In genomic region chr13:111093634-111094033, GRCh38 we compare ENCODE assay signal across 32 cellular contexts.
"Had no signal": no experiment of that assay in that cellular context is flagged by ENCODE, and none has a peak within 500 bp of the region (broad histone marks: within the 10 kb centered on the region; RNA-seq: fewer than 3 reads in every experiment).

No MANE protein-coding gene starts in this region.

- H3K4me1 ChIP-seq: Peyer's patch had no signal

- H3K36me3 ChIP-seq: MG63, Peyer's patch had no signal

- DNase-seq: activated CD4-positive, alpha-beta memory T cell treated with anti-CD3 and anti-CD28 coated beads for 36 hours; activated CD4-positive, alpha-beta T cell treated with anti-CD3 and anti-CD28 coated beads for 36 hours; activated CD4-positive, alpha-beta T cell treated with anti-CD3 and anti-CD28 coated beads, Interleukin-2, amount 10 ng/mL, durations not matched to agents 7 days and 5 days; activated CD8-positive, alpha-beta memory T cell treated with anti-CD3 and anti-CD28 coated beads for 24 hours; activated CD8-positive, alpha-beta memory T cell treated with anti-CD3 and anti-CD28 coated beads, Interleukin-2, amount 10 ng/mL, durations not matched to agents 7 days and 5 days; activated CD8-positive, alpha-beta memory T cell treated with anti-CD3 and anti-CD28 coated beads, Interleukin-2, amount 50 U/mL, for 48 hours; activated effector memory CD4-positive, alpha-beta T cell treated with Interleukin-2 at 50 U/mL for 16 hours; activated naive CD4-positive, alpha-beta T cell treated with anti-CD3 and anti-CD28 coated beads, Interleukin-2, amount 10 ng/mL, durations not matched to agents 7 days and 5 days; activated naive CD8-positive, alpha-beta T cell treated with anti-CD3 and anti-CD28 coated beads, Interleukin-2, amount 50 U/mL, for 24 hours; activated T-cell treated with anti-CD3 and anti-CD28 coated beads, Interleukin-2, amount 50 U/mL, for 48 hours; anterior cingulate cortex; central memory CD4-positive, alpha-beta T cell; Kasumi-1; KG1; MG63; NCI-H1048; NCI-H1105 treated with DMSO at 0.1 percent for 48 hours; NCI-H1436 treated with DMSO at 0.1 percent for 48 hours; NCI-H1694 treated with DMSO at 0.1 percent for 48 hours; NCI-H2029; NCI-H345; NCI-H524 treated with DMSO at 0.1 percent for 48 hours; Peyer's patch; SIG-M5; SW 1271; T-helper 1 cell; T-helper 2 cell; T-helper 9 cell had no signal

- H3K27me3 ChIP-seq: Peyer's patch had no signal

- H3K27ac ChIP-seq: Peyer's patch, RWPE1 had no signal

- H3K9me3 ChIP-seq: MG63, Peyer's patch had no signal

- H3K4me3 ChIP-seq: MG63, Peyer's patch had no signal

- ATAC-seq: activated CD4-positive, alpha-beta T cell treated with anti-CD3 and anti-CD28 coated beads for 36 hours; activated CD4-positive, CD25-positive, alpha-beta regulatory T cell treated with anti-CD3 and anti-CD28 coated beads, Interleukin-2, amount 50 U/mL, for 24 hours; activated CD8-positive, alpha-beta memory T cell treated with anti-CD3 and anti-CD28 coated beads, Interleukin-2, amount 10 ng/mL, durations not matched to agents 7 days and 5 days; activated naive CD8-positive, alpha-beta T cell treated with anti-CD3 and anti-CD28 coated beads, Interleukin-2, amount 50 U/mL, for 24 hours; Right ventricle myocardium inferior; SK-N-SH treated with all-trans-retinoic acid at 6 μM for 48 hours had no signal
